In the genomic region with DNA sequence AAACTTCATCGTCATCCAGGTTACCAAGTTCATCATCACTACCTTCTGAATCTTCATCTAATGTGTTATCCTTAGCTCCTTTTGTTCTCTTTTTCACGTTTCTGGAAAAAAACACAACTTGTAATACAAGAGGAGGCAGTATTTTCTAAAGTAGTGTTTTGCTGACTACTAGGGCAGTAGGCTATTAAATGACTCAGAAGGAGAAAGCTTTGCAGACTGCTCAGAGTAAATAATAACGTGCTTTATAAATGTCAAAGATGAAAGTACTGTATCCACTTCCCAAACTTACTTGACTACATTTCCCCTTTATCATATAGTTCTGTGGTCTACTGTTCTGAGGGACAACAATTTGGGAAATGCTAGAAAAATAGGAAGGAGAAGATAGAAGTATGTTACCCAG, we compare ENCODE assay signal across 28 cellular contexts. TPM values are rescaled to one million over a fixed set of nuclear protein-coding genes. Genes with fewer than 3 reads are reported as not detected.
"Had no signal": no experiment of that assay in that cellular context is flagged by ENCODE, and none has a peak within 500 bp of the region (broad histone marks: within the 10 kb centered on the region; RNA-seq: fewer than 3 reads in every experiment).

No MANE protein-coding gene starts in this region.

- H3K27me3 ChIP-seq: foreskin keratinocyte, hepatocyte, sigmoid colon, spleen, tibial artery had no signal

- H3K27ac ChIP-seq: epithelial cell of prostate, foreskin keratinocyte, hepatocyte, lower lobe of right lung, sigmoid colon, spleen, tibial artery, WERI-Rb-1 had no signal

- H3K4me2 ChIP-seq: hepatocyte had no signal

- H2AFZ ChIP-seq: hepatocyte had no signal

- H3K9me3 ChIP-seq: lower lobe of right lung had no signal

- H3K27me3 Mint-ChIP-seq: activated naive CD8-positive, alpha-beta T cell; brain had no signal

- H3K4me1 Mint-ChIP-seq: brain, nephron progenitor cell had no signal

- FAIRE-seq: colon had no signal

- H3K4me3 Mint-ChIP-seq: activated naive CD8-positive, alpha-beta T cell; activated T-helper 1 cell treated with anti-CD3 and anti-CD28 coated beads, Interleukin-12 subunit alpha, Interleukin-12 subunit beta, Interleukin-2, Interleukin-4 antibody, amounts not matched to agents 30 ng/mL and 10 ng/mL and 1 ng/mL, durations not matched to agents 14 hours and 24 hours and 36 hours; brain; endodermal cell; nephron progenitor cell; T-helper 1 cell treated with Interleukin-12 subunit alpha and Interleukin-12 subunit beta and Interleukin-4 antibody, amounts not matched to agents 30 μg/mL and 1 μg/mL, for 36 hours had no signal

- H3K27ac Mint-ChIP-seq: activated naive CD8-positive, alpha-beta T cell; activated T-helper 1 cell treated with anti-CD3 and anti-CD28 coated beads, Interleukin-12 subunit alpha, Interleukin-12 subunit beta, Interleukin-2, Interleukin-4 antibody, amounts not matched to agents 30 ng/mL and 10 ng/mL and 1 ng/mL, durations not matched to agents 14 hours and 24 hours and 36 hours; endodermal cell; nephron progenitor cell; T-helper 1 cell treated with Interleukin-12 subunit alpha and Interleukin-12 subunit beta and Interleukin-4 antibody, amounts not matched to agents 30 μg/mL and 1 μg/mL, for 36 hours had no signal

- DNase-seq: activated CD4-positive, alpha-beta T cell treated with anti-CD3 and anti-CD28 coated beads for 4 hours; anterior cingulate cortex; caudate nucleus; endodermal cell; islet precursor cell; left colon; lower lobe of right lung; midbrain; nephron progenitor cell; nucleus accumbens; posterior cingulate gyrus; sigmoid colon; spleen; stimulated activated CD4-positive, alpha-beta T cell treated with anti-CD3 and anti-CD28 coated beads, Interleukin-4, amount 100 ng/mL, for 4 hours; stimulated activated naive CD4-positive, alpha-beta T cell treated with Interleukin-2 at 50 U/mL for 16 hours; tibial artery; WERI-Rb-1 had no signal

- H3K4me1 ChIP-seq: foreskin keratinocyte, lower lobe of right lung, tibial artery had no signal

- H3K4me3 ChIP-seq: hepatocyte, lower lobe of right lung, sigmoid colon, spleen, tibial artery had no signal

RNA-seq across cellular contexts. Expression of a gene that starts 23.5 kb away (rescaled TPM):
- total RNA-seq: activated T-helper 1 cell treated with anti-CD3 and anti-CD28 coated beads, Interleukin-12 subunit alpha, Interleukin-12 subunit beta, Interleukin-2, Interleukin-4 antibody, amounts not matched to agents 30 ng/mL and 10 ng/mL and 1 ng/mL, durations not matched to agents 14 hours and 24 hours and 36 hours; endodermal cell; foreskin keratinocyte; hepatocyte; left colon; lower lobe of right lung; renal cortical epithelial cell; sigmoid colon; spleen; subcutaneous adipose tissue; urinary bladder had no signal
- polyA plus RNA-seq: foreskin keratinocyte, hepatocyte, sigmoid colon, spleen, urinary bladder had no signal
